In genomic region chrX:112536544-112536943, GRCh38 we compare ENCODE assay signal across 1 cellular context.
TF ChIP-seq lines count a peak whose summit lies in the region.

No MANE protein-coding gene starts in this region.

TF ChIP-seq in GM23338, 12 proteins besides CTCF, POLR2A, EP300 and RAD21:
- peak; percentile 50; the same call in 1 of the 2 replicates for TF ChIP-seq ZNF462 (CRISPR knock-in tag; IDR thresholded peaks at IDR 0.05)
- TF ChIP-seq STAT1 (IDR thresholded peaks at IDR 0.05; ENCODE audit: unreplicated experiment) = no peak
- TF ChIP-seq EZH2 (IDR thresholded peaks at IDR 0.05; ENCODE audit: low read depth, unreplicated experiment) = no peak
- TF ChIP-seq ZNF331 (CRISPR knock-in tag; IDR thresholded peaks at IDR 0.05; ENCODE audit: low read depth) = no peak
- TF ChIP-seq ZNF114 (CRISPR knock-in tag; IDR thresholded peaks at IDR 0.05) = no peak; the same call in 1 of the 2 replicates
- TF ChIP-seq NANOG (IDR thresholded peaks at IDR 0.05; ENCODE audit: borderline replicate concordance) = peak; percentile 95
- no peak for TF ChIP-seq REST (IDR thresholded peaks at IDR 0.05; ENCODE audit: unreplicated experiment)
